In genomic region chr7:76222839-76223238, GRCh38 we compare ENCODE assay signal across 25 cellular contexts. TPM values are rescaled to one million over a fixed set of nuclear protein-coding genes. Genes with fewer than 3 reads are reported as not detected.
"Had no signal": no experiment of that assay in that cellular context is flagged by ENCODE, and none has a peak within 500 bp of the region (broad histone marks: within the 10 kb centered on the region; RNA-seq: fewer than 3 reads in every experiment).

No MANE protein-coding gene starts in this region.

- H3K36me3 Mint-ChIP-seq: mesothelial cell of epicardium had no signal

- FAIRE-seq: colon, frontal cortex, kidney had no signal

- H3K4me3 Mint-ChIP-seq: memory B cell, mesothelial cell of epicardium, naive B cell had no signal

- ATAC-seq: foreskin keratinocyte, gastroesophageal sphincter, heart right ventricle, left colon, left lobe of liver, lower lobe of right lung, mucosa of descending colon had no signal

- H3K9me3 ChIP-seq: esophagus muscularis mucosa, gastroesophageal sphincter, heart right ventricle, left ventricle myocardium inferior, lower lobe of right lung, mucosa of descending colon had no signal

- H3K27ac Mint-ChIP-seq: memory B cell, mesothelial cell of epicardium had no signal

- H3K36me3 ChIP-seq: esophagus muscularis mucosa, gastroesophageal sphincter, heart right ventricle, left ventricle myocardium inferior, lower lobe of right lung had no signal

- H3K27ac ChIP-seq: coronary artery, dorsolateral prefrontal cortex, esophagus muscularis mucosa, foreskin keratinocyte, gastroesophageal sphincter, heart right ventricle, left ventricle myocardium inferior, lower lobe of right lung had no signal

- H3K4me1 ChIP-seq: foreskin keratinocyte, left ventricle myocardium inferior, lower lobe of right lung had no signal

- H3K4me3 ChIP-seq: coronary artery, dorsolateral prefrontal cortex, esophagus muscularis mucosa, gastroesophageal sphincter, heart right ventricle, left ventricle myocardium inferior, lower lobe of right lung, mucosa of descending colon had no signal

- H3K4me1 Mint-ChIP-seq: memory B cell, mesothelial cell of epicardium had no signal

- DNase-seq: dermis blood vessel endothelial cell; dorsolateral prefrontal cortex; effector CD4-positive, alpha-beta T cell; effector memory CD4-positive, alpha-beta T cell; foreskin keratinocyte; head of caudate nucleus; heart right ventricle; hippocampal formation; islet precursor cell; kidney; kidney glomerular epithelial cell; left colon; left ventricle myocardium inferior; lower lobe of right lung; mucosa of descending colon; naive B cell had no signal

- H3K9me3 Mint-ChIP-seq: mesothelial cell of epicardium had no signal

RNA-seq across cellular contexts. Expression of gene SRRM3, which starts 21.1 kb away (rescaled TPM):
- total RNA-seq: epithelial cell of proximal tubule had no signal
